In genomic region chr3:171781711-171782127, GRCh38 we compare ENCODE assay signal across 16 cellular contexts. TPM values are rescaled to one million over a fixed set of nuclear protein-coding genes. Genes with fewer than 3 reads are reported as not detected.
A peak's percentile ranks its signal among the peaks of the same experiment; 100 is the strongest.
DNase-seq lines count a peak whose midpoint lies in the region; ATAC-seq and TF ChIP-seq lines count a peak whose summit lies in the region.
"Had no signal": no experiment of that assay in that cellular context is flagged by ENCODE, and none has a peak within 500 bp of the region (broad histone marks: within the 10 kb centered on the region; RNA-seq: fewer than 3 reads in every experiment).

No MANE protein-coding gene starts in this region.

- no peaks in the 10 kb centered on the region for H3K9me3 Mint-ChIP-seq in osteocyte (ENCODE audit: unreplicated experiment)
- H3K9me3 Mint-ChIP-seq: T-helper 1 cell treated with Interleukin-12 subunit alpha and Interleukin-12 subunit beta and Interleukin-4 antibody, amounts not matched to agents 30 μg/mL and 1 μg/mL, for 36 hours had no signal

- DNase-seq in EH (ENCODE audit: low read depth): peak; percentile 55
- peak; percentile 85 for DNase-seq in fibroblast of mammary gland (ENCODE audit: low read depth)
- DNase-seq in osteocyte (ENCODE audit: extremely low spot score, unreplicated experiment): no peak
- no peak for DNase-seq in SIG-M5 treated with dmso at 0.1 percent for 504 hours (lab: John Stamatoyannopoulos, UW; ENCODE audit: unreplicated experiment)
- DNase-seq in stimulated activated CD4-positive, alpha-beta T cell treated with anti-CD3 and anti-CD28 coated beads, Interleukin-2, amount 100 ng/mL, for 48 hours: no peak
- DNase-seq in gastrocnemius medialis: no peak
- DNase-seq: activated CD8-positive, alpha-beta memory T cell treated with anti-CD3 and anti-CD28 coated beads, Interleukin-2, amount 50 U/mL, for 48 hours; DMS79; NCI-H1694 treated with DMSO at 0.1 percent for 48 hours; NCI-H748 treated with DMSO at 0.1 percent for 48 hours; RPMI8226 had no signal

- H3K27me3 ChIP-seq in gastrocnemius medialis: no peaks in the 10 kb centered on the region
- H3K27me3 ChIP-seq: BLaER1 had no signal

- ATAC-seq in HG02973 (IDR thresholded peaks at IDR 0.05; ENCODE audit: unreplicated experiment): no peak
- no peak for ATAC-seq in gastrocnemius medialis

- no peaks in the 10 kb centered on the region for H3K36me3 ChIP-seq in gastrocnemius medialis
- H3K36me3 ChIP-seq: BLaER1 had no signal

- no peak overlapping the region for H3K4me3 Mint-ChIP-seq in osteocyte (ENCODE audit: unreplicated experiment)
- H3K4me3 Mint-ChIP-seq: activated naive CD8-positive, alpha-beta T cell; T-helper 1 cell treated with Interleukin-12 subunit alpha and Interleukin-12 subunit beta and Interleukin-4 antibody, amounts not matched to agents 30 μg/mL and 1 μg/mL, for 36 hours had no signal

- H3K27me3 Mint-ChIP-seq in osteocyte (ENCODE audit: unreplicated experiment): no peaks in the 10 kb centered on the region

- H3K9me3 ChIP-seq in gastrocnemius medialis: no peaks in the 10 kb centered on the region

- no peaks in the 10 kb centered on the region for H3K4me1 ChIP-seq in gastrocnemius medialis

- intact Hi-C loops in gastrocnemius medialis (cut with DNase I; ENCODE audit: low total_unique reads): no loop called here

- H3K27ac Mint-ChIP-seq in osteocyte (ENCODE audit: unreplicated experiment): peak overlapping the region; percentile 23
- H3K27ac Mint-ChIP-seq: activated naive CD8-positive, alpha-beta T cell; T-helper 1 cell treated with Interleukin-12 subunit alpha and Interleukin-12 subunit beta and Interleukin-4 antibody, amounts not matched to agents 30 μg/mL and 1 μg/mL, for 36 hours had no signal

- H3K27ac ChIP-seq in angular gyrus (ENCODE audit: low read depth, low read length) (peak overlapping the region; percentile 85), gastrocnemius medialis (no peak overlapping the region)
- H3K27ac ChIP-seq: BLaER1 had no signal

- no peak for TF ChIP-seq CTCF in fibroblast of mammary gland (conservative IDR thresholded peaks at IDR 0.05; ENCODE audit: control insufficient read depth, insufficient read depth, low read depth, low read length)
- no peak for TF ChIP-seq CTCF in osteocyte (IDR thresholded peaks at IDR 0.05)
- TF ChIP-seq CTCF in gastrocnemius medialis (IDR thresholded peaks at IDR 0.05 in 4 of 5, conservative IDR thresholded peaks at IDR 0.05 in 1 of 5): no peak

- in situ Hi-C loops in gastrocnemius medialis (cut with MboI; ENCODE audit: low sequenced_read_pairs in 4 of 4): no loop called here

- no peak for TF ChIP-seq POLR2A in gastrocnemius medialis (IDR thresholded peaks at IDR 0.05)

- no peaks in the 10 kb centered on the region for H3K36me3 Mint-ChIP-seq in osteocyte (ENCODE audit: unreplicated experiment)
- H3K36me3 Mint-ChIP-seq: activated naive CD8-positive, alpha-beta T cell had no signal

- H3K4me3 ChIP-seq in fibroblast of mammary gland (ENCODE audit: control insufficient read depth, low read depth, low read length): no peak overlapping the region
- H3K4me3 ChIP-seq in gastrocnemius medialis: no peak overlapping the region
- H3K4me3 ChIP-seq: BLaER1 had no signal

- peaks cover 8% of the 10 kb centered on the region for H3K4me1 Mint-ChIP-seq in osteocyte (ENCODE audit: unreplicated experiment)

RNA-seq across cellular contexts. Expression of gene PLD1, which starts 28.6 kb away (rescaled TPM):
- total RNA-seq in osteocyte (13.9 and 15.2 TPM in 2 replicates), gastrocnemius medialis (1 to 10 TPM; 1.9 to 5.6 (median 4.6) TPM)

Comparison
In these comparisons a context has a peak if more than half of its experiments do, and no peak if none do; other contexts are left out.
1. DNase-seq: peak in EH (single experiment) and fibroblast of mammary gland (single experiment); none in osteocyte (single experiment), SIG-M5 treated with dmso at 0.1 percent for 504 hours (single experiment), stimulated activated CD4-positive, alpha-beta T cell treated with anti-CD3 and anti-CD28 coated beads, Interleukin-2, amount 100 ng/mL, for 48 hours (0 of 2) and gastrocnemius medialis (0 of 2).